ENCODE assay signal across 19 cellular contexts in genomic region chr9:77486968-77487367, GRCh38.
"Had no signal": no experiment of that assay in that cellular context is flagged by ENCODE, and none has a peak within 500 bp of the region (broad histone marks: within the 10 kb centered on the region; RNA-seq: fewer than 3 reads in every experiment).

No MANE protein-coding gene starts in this region.

- H3K4me3 ChIP-seq: ascending aorta, cardiac muscle cell, hepatocyte, right atrium auricular region, suprapubic skin had no signal

- H3K36me3 ChIP-seq: ascending aorta, cardiac muscle cell, right atrium auricular region, suprapubic skin had no signal

- DNase-seq: activated CD4-positive, alpha-beta T cell treated with anti-CD3 and anti-CD28 coated beads, Interleukin-2, amount 50 U/mL, for 1 hour; activated gamma-delta T cell; activated naive CD8-positive, alpha-beta T cell treated with anti-CD3 and anti-CD28 coated beads for 36 hours; activated T-cell treated with anti-CD3 and anti-CD28 coated beads, Interleukin-2, amount 50 U/mL, for 1 hour; nucleus accumbens; posterior cingulate gyrus; stimulated activated CD4-positive, alpha-beta T cell treated with anti-CD3 and anti-CD28 coated beads, Interleukin-15, amount 100 ng/mL, for 24 hours; stimulated activated CD4-positive, alpha-beta T cell treated with anti-CD3 and anti-CD28 coated beads, Interleukin-4, amount 100 ng/mL, for 24 hours; stimulated activated naive CD4-positive, alpha-beta T cell treated with Interleukin-2 at 50 U/mL for 16 hours had no signal

- H3K27me3 Mint-ChIP-seq: activated naive CD8-positive, alpha-beta T cell treated with anti-CD3 and anti-CD28 coated beads for 36 hours had no signal

- H3K27me3 ChIP-seq: ascending aorta, cardiac muscle cell, hepatocyte, right atrium auricular region, suprapubic skin had no signal

- H3K9me3 Mint-ChIP-seq: natural killer cell treated with Interleukin-12 subunit alpha and Interleukin-12 subunit beta and Interleukin-15 and Interleukin-18, amount 100 ng/mL, for 72 hours had no signal

- FAIRE-seq: colon, TTC549 had no signal

- ATAC-seq: esophagus mucosa; natural killer cell treated with Interleukin-12 subunit alpha and Interleukin-12 subunit beta and Interleukin-15 and Interleukin-18, amount 100 ng/mL, for 72 hours; WTC11 had no signal

- H3K27ac Mint-ChIP-seq: activated naive CD8-positive, alpha-beta T cell treated with anti-CD3 and anti-CD28 coated beads for 36 hours; natural killer cell treated with Interleukin-12 subunit alpha and Interleukin-12 subunit beta and Interleukin-15 and Interleukin-18, amount 100 ng/mL, for 72 hours; WTC11 had no signal

- H3K4me3 Mint-ChIP-seq: activated naive CD8-positive, alpha-beta T cell treated with anti-CD3 and anti-CD28 coated beads for 36 hours; natural killer cell treated with Interleukin-12 subunit alpha and Interleukin-12 subunit beta and Interleukin-15 and Interleukin-18, amount 100 ng/mL, for 72 hours; WTC11 had no signal
